ENCODE assay signal across 8 cellular contexts in the genomic region with DNA sequence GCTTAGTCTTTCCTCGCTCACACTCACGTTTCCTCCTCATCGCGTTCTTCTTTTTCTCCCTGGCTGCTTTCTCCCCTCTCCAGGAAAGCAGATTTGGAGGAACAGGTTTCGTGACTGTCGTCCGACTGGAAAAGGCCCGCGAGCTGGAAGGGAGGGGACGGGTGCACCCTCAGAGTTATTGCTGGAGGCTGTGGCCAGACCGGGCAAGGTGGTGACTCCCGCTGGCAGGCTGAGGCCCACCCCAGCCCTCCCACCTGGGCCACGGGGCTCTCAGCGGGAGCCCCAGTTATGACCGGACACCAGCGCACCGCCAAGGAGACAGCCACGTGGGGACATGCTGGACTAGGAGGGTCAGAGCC. TPM values are rescaled to one million over a fixed set of nuclear protein-coding genes. Genes with fewer than 3 reads are reported as not detected.
DNase-seq lines count a peak whose midpoint lies in the region; ATAC-seq and TF ChIP-seq lines count a peak whose summit lies in the region.
"Not testable (repeated sequence)": the region's sequence is repeated elsewhere in the genome, so short reads cannot be mapped to it uniquely, and the experiment has no call there.

No MANE protein-coding gene starts in this region.

- WGBS in mesodermal cell (ENCODE audit: insufficient coverage in 2 of 2), 2 experiments, result 23 to 25% methylated on average over 10 to 15 of the region's 18 CpGs

- not testable (repeated sequence) for H3K27ac Mint-ChIP-seq in activated T-helper 17 cell treated with anti-CD3 and anti-CD28 coated beads, Interleukin-2, amount 50 U/mL, for 72 hours

- peak overlapping the region; percentile 64 for H3K4me3 ChIP-seq in NT2/D1 (ENCODE audit: insufficient read length, low read depth)
- peak overlapping the region; percentile 46 for H3K4me3 ChIP-seq in colonic mucosa
- H3K4me3 ChIP-seq in cardiac muscle cell, result peak overlapping the region; percentile 44
- H3K4me3 ChIP-seq in mesodermal cell (ENCODE audit: extremely low read depth, insufficient read depth, low read length, poor library complexity, severe bottlenecking), result peak overlapping the region; percentile 46
- peak overlapping the region; percentile 54 for H3K4me3 ChIP-seq in retinal pigment epithelial cell (ENCODE audit: low read length)
- H3K4me3 ChIP-seq in upper lobe of right lung, result peak overlapping the region; percentile 54

- ATAC-seq in GM19043 (IDR thresholded peaks at IDR 0.05; ENCODE audit: low read depth, unreplicated experiment) (peak; percentile 7), upper lobe of right lung (peak; percentile 24)
- peak; percentile 32 for ATAC-seq in activated T-helper 17 cell treated with anti-CD3 and anti-CD28 coated beads, Interleukin-2, amount 50 U/mL, for 72 hours (replicated peaks)

- H3K4me3 Mint-ChIP-seq in activated T-helper 17 cell treated with anti-CD3 and anti-CD28 coated beads, Interleukin-2, amount 50 U/mL, for 72 hours, result peak overlapping the region; percentile 79

- peak overlapping the region; percentile 74 for H3K9ac ChIP-seq in NT2/D1 (ENCODE audit: insufficient read length, low read depth)
- not testable (repeated sequence) for H3K9ac ChIP-seq in colonic mucosa (ENCODE audit: low read depth in 2 of 2, low read length in 2 of 2)

- H3K9me3 Mint-ChIP-seq in activated T-helper 17 cell treated with anti-CD3 and anti-CD28 coated beads, Interleukin-2, amount 50 U/mL, for 72 hours, result not testable (repeated sequence)

- H3K4me1 ChIP-seq in NT2/D1 (ENCODE audit: insufficient read depth, insufficient read length), result peaks cover 16% of the 10 kb centered on the region
- not testable (repeated sequence) for H3K4me1 ChIP-seq in colonic mucosa; cardiac muscle cell (ENCODE audit: low read depth); mesodermal cell (ENCODE audit: control insufficient read depth, insufficient read depth, low read length, poor library complexity, severe bottlenecking); upper lobe of right lung

- TF ChIP-seq CTCF in colonic mucosa (IDR thresholded peaks at IDR 0.05); cardiac muscle cell (IDR thresholded peaks at IDR 0.05; ENCODE audit: low read depth, low read length); retinal pigment epithelial cell (conservative IDR thresholded peaks at IDR 0.05; ENCODE audit: low read depth, low read length); upper lobe of right lung (IDR thresholded peaks at IDR 0.05): not testable (repeated sequence)

- H3K36me3 ChIP-seq in NT2/D1 (ENCODE audit: insufficient read depth, insufficient read length, low read length); colonic mucosa; cardiac muscle cell; mesodermal cell (ENCODE audit: control insufficient read depth, insufficient read depth, low read length); upper lobe of right lung: not testable (repeated sequence)

- H3K27ac ChIP-seq in colonic mucosa; cardiac muscle cell; mesodermal cell (ENCODE audit: low read depth, low read length, severe bottlenecking); upper lobe of right lung: not testable (repeated sequence)

- not testable (repeated sequence) for H3K36me3 Mint-ChIP-seq in activated T-helper 17 cell treated with anti-CD3 and anti-CD28 coated beads, Interleukin-2, amount 50 U/mL, for 72 hours (ENCODE audit: low read depth)

- not testable (repeated sequence) for H3K9me3 ChIP-seq in NT2/D1 (ENCODE audit: insufficient read depth, low read length); colonic mucosa; cardiac muscle cell (ENCODE audit: low read depth); mesodermal cell (ENCODE audit: control insufficient read depth, low read length); upper lobe of right lung

- DNase-seq in NT2/D1 (ENCODE audit: low read depth, low spot score); colonic mucosa; cardiac muscle cell (ENCODE audit: low read depth in 1 of 2, low spot score in 1 of 2); retinal pigment epithelial cell (ENCODE audit: low read depth); upper lobe of right lung: not testable (repeated sequence)

- intact Hi-C loops in colonic mucosa (cut with DNase I), result loop anchor here (5.0 kb wide), 1 partner anchor 57 kb away; no protein-coding TSS in a partner anchor
- intact Hi-C loops in upper lobe of right lung (cut with DNase I), result not testable (repeated sequence)

- peaks cover 26% of the 10 kb centered on the region for H3K27me3 ChIP-seq in NT2/D1 (ENCODE audit: insufficient read depth, insufficient read length)
- peaks cover 32% of the 10 kb centered on the region for H3K27me3 ChIP-seq in colonic mucosa
- peaks cover 26% of the 10 kb centered on the region for H3K27me3 ChIP-seq in cardiac muscle cell
- peaks cover 33% of the 10 kb centered on the region for H3K27me3 ChIP-seq in upper lobe of right lung

- H3K4me1 Mint-ChIP-seq in activated T-helper 17 cell treated with anti-CD3 and anti-CD28 coated beads, Interleukin-2, amount 50 U/mL, for 72 hours, result not testable (repeated sequence)

- peaks cover 11% of the 10 kb centered on the region for H3K27me3 Mint-ChIP-seq in activated T-helper 17 cell treated with anti-CD3 and anti-CD28 coated beads, Interleukin-2, amount 50 U/mL, for 72 hours

RNA-seq across cellular contexts. Expression of gene LAMP3, which starts 17.0 kb away (rescaled TPM):
- 1 to 10 TPM; 2.9 to 4.8 TPM for total RNA-seq in activated T-helper 17 cell treated with anti-CD3 and anti-CD28 coated beads, Interleukin-2, amount 50 U/mL, for 72 hours
- 1 to 10 TPM in 1 of 2 donors, under 1 TPM in 1; 0.64 to 1.5 TPM for total RNA-seq in colonic mucosa
- 0.12 TPM in 1 of 2 replicates, not detected in the other for total RNA-seq in cardiac muscle cell
- not detected in 2 replicates for polyA plus RNA-seq in cardiac muscle cell
- 0.07 TPM for polyA plus RNA-seq in mesodermal cell (2013, experiment 1 of 2)
- not detected for polyA plus RNA-seq in mesodermal cell (2013, experiment 2 of 2)
- total RNA-seq in upper lobe of right lung, result 283 TPM

Comparison
In these comparisons a context has a peak if more than half of its experiments do, and no peak if none do; other contexts are left out.
1. RNA of gene LAMP3, which starts 17.0 kb away (total RNA-seq): 283 TPM in upper lobe of right lung (single experiment); 2.9 to 4.8 TPM in activated T-helper 17 cell treated with anti-CD3 and anti-CD28 coated beads, Interleukin-2, amount 50 U/mL, for 72 hours, 0.64 to 1.5 TPM in colonic mucosa and 0.12 TPM in cardiac muscle cell; every median in the first group is over 10 times any median in the second.
2. Peak in every context shown above with its lines, with median percentiles within 50 percentile points of each other: ATAC-seq and H3K4me3 ChIP-seq.